9 cellular contexts compared by ENCODE assay signal in genomic region chr2:98637401-98638144, GRCh38. TPM values are rescaled to one million over a fixed set of nuclear protein-coding genes. Genes with fewer than 3 reads are reported as not detected.
DNase-seq lines count a peak whose midpoint lies in the region; ATAC-seq and TF ChIP-seq lines count a peak whose summit lies in the region.
"Had no signal": no experiment of that assay in that cellular context is flagged by ENCODE, and none has a peak within 500 bp of the region (broad histone marks: within the 10 kb centered on the region; RNA-seq: fewer than 3 reads in every experiment).

No MANE protein-coding gene starts in this region.

- in situ Hi-C loops in GM13977 (cut with MboI; ENCODE audit: low pct_unique_long_range_greater_than_20kb, low sequenced_read_pairs, unreplicated experiment): loop anchor here (25.0 kb wide), 1 partner anchor 425 kb away; no protein-coding TSS in a partner anchor

- peak; percentile 40 for DNase-seq in GM13977 (ENCODE audit: low spot score)
- peak; percentile 61 for DNase-seq in activated CD4-positive, alpha-beta T cell treated with anti-CD3 and anti-CD28 coated beads for 48 hours
- DNase-seq in naive thymus-derived CD8-positive, alpha-beta T cell: peak in 8 of 10 donors; percentile 19 to 61 (median 35)
- DNase-seq in caudate nucleus (lab: John Stamatoyannopoulos, UW): no peak
- DNase-seq in hepatic stellate cell (ENCODE audit: low spot score): no peak
- DNase-seq: NCI-H69 had no signal

- TF ChIP-seq CTCF in GM13977 (IDR thresholded peaks at IDR 0.05; ENCODE audit: extremely low read depth, insufficient read depth, missing control alignments): no peak

- peak overlapping the region; percentile 80 to 97 (median 90) for H3K27ac Mint-ChIP-seq in naive thymus-derived CD8-positive, alpha-beta T cell

- POLR2A ChIA-PET in naive thymus-derived CD8-positive, alpha-beta T cell (lab: Charles Lee): interaction anchor here (1.0 kb wide), 1 partner anchor 133 kb away, joined by 4 read pairs; no protein-coding TSS in a partner anchor

- ATAC-seq in GM21825 (IDR thresholded peaks at IDR 0.05; ENCODE audit: unreplicated experiment): peak; percentile 83
- ATAC-seq in naive thymus-derived CD8-positive, alpha-beta T cell: peak; percentile 77 to 87
- ATAC-seq in HG03571 (IDR thresholded peaks at IDR 0.05; ENCODE audit: unreplicated experiment): no peak
- ATAC-seq in HG02588 (IDR thresholded peaks at IDR 0.05; ENCODE audit: unreplicated experiment): no peak

- no peak overlapping the region for H3K27ac ChIP-seq in caudate nucleus (ENCODE audit: low read depth, low read length)

- peaks cover 14 to 58% (median 45%) of the 10 kb centered on the region in 4 donors for H3K4me1 Mint-ChIP-seq in naive thymus-derived CD8-positive, alpha-beta T cell

- no peaks in the 10 kb centered on the region for H3K27me3 Mint-ChIP-seq in naive thymus-derived CD8-positive, alpha-beta T cell

- H3K9me3 Mint-ChIP-seq in naive thymus-derived CD8-positive, alpha-beta T cell: no peaks in the 10 kb centered on the region

- H3K36me3 Mint-ChIP-seq in naive thymus-derived CD8-positive, alpha-beta T cell: peaks cover 20 to 86% (median 29%) of the 10 kb centered on the region in 3 donors

- H3K4me3 Mint-ChIP-seq in naive thymus-derived CD8-positive, alpha-beta T cell: peak overlapping the region; percentile 26 to 82 (median 64)

RNA-seq across cellular contexts. Expression of gene UNC50, which starts 29.2 kb away (rescaled TPM):
- total RNA-seq in naive thymus-derived CD8-positive, alpha-beta T cell: 10 to 100 TPM; 41.3 to 45.1 TPM
- 10 to 100 TPM; 32.1 to 41.7 (median 36.3) TPM for polyA plus RNA-seq in naive thymus-derived CD8-positive, alpha-beta T cell

RNA-seq across cellular contexts. Expression of gene COA5, which starts 29.3 kb away (rescaled TPM):
- 10 to 100 TPM; 44.9 to 48.6 TPM for total RNA-seq in naive thymus-derived CD8-positive, alpha-beta T cell
- 10 to 100 TPM; 29.8 to 43.8 (median 42.4) TPM for polyA plus RNA-seq in naive thymus-derived CD8-positive, alpha-beta T cell

Comparison
In these comparisons a context has a peak if more than half of its experiments do, and no peak if none do; other contexts are left out.
1. DNase-seq: peak in GM13977 (single experiment), activated CD4-positive, alpha-beta T cell treated with anti-CD3 and anti-CD28 coated beads for 48 hours (single experiment) and naive thymus-derived CD8-positive, alpha-beta T cell (8 of 10); none in caudate nucleus (0 of 61) and hepatic stellate cell (single experiment).
2. ATAC-seq: peak in GM21825 (single experiment) and naive thymus-derived CD8-positive, alpha-beta T cell (2 of 2); none in HG03571 (single experiment) and HG02588 (single experiment).